8 cellular contexts compared by ENCODE assay signal in genomic region chr2:128178650-128179460, GRCh38.
A peak's percentile ranks its signal among the peaks of the same experiment; 100 is the strongest.
DNase-seq lines count a peak whose midpoint lies in the region; ATAC-seq and TF ChIP-seq lines count a peak whose summit lies in the region.

No MANE protein-coding gene starts in this region.

- peak; percentile 88 for TF ChIP-seq CTCF in foreskin fibroblast (IDR thresholded peaks at IDR 0.05; ENCODE audit: low read depth, low read length)

- no peak overlapping the region for H3K4me3 Mint-ChIP-seq in activated T-cell treated with anti-CD3 and anti-CD28 coated beads, Interleukin-2, amount 50 U/mL, for 4 hours

- no peaks in the 10 kb centered on the region for H3K4me1 Mint-ChIP-seq in activated T-cell treated with anti-CD3 and anti-CD28 coated beads, Interleukin-2, amount 50 U/mL, for 4 hours (ENCODE audit: low read depth)

- H3K27me3 Mint-ChIP-seq in activated T-cell treated with anti-CD3 and anti-CD28 coated beads, Interleukin-2, amount 50 U/mL, for 4 hours (ENCODE audit: low read depth): no peaks in the 10 kb centered on the region

- peak; percentile 78 for ATAC-seq in GM21723 (IDR thresholded peaks at IDR 0.05; ENCODE audit: unreplicated experiment)
- ATAC-seq in activated T-cell treated with anti-CD3 and anti-CD28 coated beads, Interleukin-2, amount 50 U/mL, for 4 hours: peak; percentile 67 to 78
- ATAC-seq in GM19397 (IDR thresholded peaks at IDR 0.05; ENCODE audit: unreplicated experiment): no peak
- no peak for ATAC-seq in HG03354 (IDR thresholded peaks at IDR 0.05; ENCODE audit: poor library complexity, severe bottlenecking, unreplicated experiment)

- peaks cover 66% of the 10 kb centered on the region for H3K36me3 Mint-ChIP-seq in activated T-cell treated with anti-CD3 and anti-CD28 coated beads, Interleukin-2, amount 50 U/mL, for 4 hours (ENCODE audit: insufficient read depth)

- H3K4me3 ChIP-seq in foreskin fibroblast (ENCODE audit: low read depth in 1 of 2, low read length in 2 of 2): no peak overlapping the region

- DNase-seq in COLO668 (lab: John Stamatoyannopoulos, UW; ENCODE audit: unreplicated experiment) (peak; percentile 46), NCI-H69 (lab: John Stamatoyannopoulos, UW) (peak; percentile 26), foreskin fibroblast (peak; percentile 47 to 81), nucleus accumbens (lab: John Stamatoyannopoulos, UW) (peak in 42 of 56 donors; percentile 4 to 80 (median 40))
- peak; percentile 17 for DNase-seq in activated T-cell treated with anti-CD3 and anti-CD28 coated beads, Interleukin-2, amount 50 U/mL, for 4 hours

- no peaks in the 10 kb centered on the region for H3K9me3 Mint-ChIP-seq in activated T-cell treated with anti-CD3 and anti-CD28 coated beads, Interleukin-2, amount 50 U/mL, for 4 hours

Comparison
In these comparisons a context has a peak if more than half of its experiments do, and no peak if none do; other contexts are left out.
1. ATAC-seq: peak in GM21723 (single experiment) and activated T-cell treated with anti-CD3 and anti-CD28 coated beads, Interleukin-2, amount 50 U/mL, for 4 hours (2 of 2); none in GM19397 (single experiment) and HG03354 (single experiment).
2. Peak in every context shown above with its lines, with median percentiles within 50 percentile points of each other: DNase-seq.